1 cellular context compared by ENCODE assay signal in the genomic region with DNA sequence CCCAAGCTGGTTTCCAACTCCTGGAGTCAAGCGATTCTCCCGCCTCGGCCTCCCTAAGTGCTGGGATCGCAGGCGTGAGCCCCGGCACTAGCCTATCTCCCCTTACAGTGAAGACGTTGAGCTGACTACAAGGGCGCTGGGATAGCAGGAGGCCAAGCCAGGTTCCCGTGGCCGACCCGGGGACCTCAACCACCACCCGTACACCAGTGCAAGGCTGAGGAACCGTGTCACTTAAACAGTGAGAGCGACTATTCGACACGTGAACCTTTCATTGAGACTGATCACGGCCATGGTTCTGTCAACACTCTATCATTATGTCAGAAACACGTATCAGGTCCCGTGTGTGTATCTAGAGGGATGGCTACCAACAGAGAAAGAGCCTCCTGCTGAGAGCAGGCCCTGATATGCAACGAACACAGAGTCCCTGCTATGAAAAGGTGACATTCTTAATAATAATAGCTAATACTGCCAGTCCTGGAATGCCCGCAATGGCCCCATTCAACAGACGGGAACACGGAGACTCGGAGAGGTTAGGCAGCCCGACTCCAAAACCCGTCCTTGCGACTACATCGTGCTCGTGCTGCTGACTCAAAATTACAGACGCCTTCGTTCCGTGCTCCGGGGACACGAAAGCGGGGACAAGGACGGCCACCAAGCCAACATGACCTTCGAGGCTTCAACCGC.
TF ChIP-seq lines count a peak whose summit lies in the region.

No MANE protein-coding gene starts in this region.

TF ChIP-seq in SK-N-SH, 30 proteins besides CTCF, POLR2A, EP300 and RAD21:
- TF ChIP-seq FOXM1 (IDR thresholded peaks at IDR 0.05; ENCODE audit: low read depth) (no peak), TAF1 (IDR thresholded peaks at IDR 0.05; ENCODE audit: borderline replicate concordance, low read depth, low read length) (no peak), RCOR1 (IDR thresholded peaks at IDR 0.05; ENCODE audit: low read length) (peak; percentile 33; the same call in 1 of the 2 replicates), SIN3A (IDR thresholded peaks at IDR 0.05; ENCODE audit: borderline replicate concordance, low read depth, low read length) (peak; percentile 12; the same call in 1 of the 2 replicates), GABPA (IDR thresholded peaks at IDR 0.05; ENCODE audit: low read depth) (no peak), FOXJ3 (CRISPR knock-in tag; IDR thresholded peaks at IDR 0.05) (no peak), MXI1 (IDR thresholded peaks at IDR 0.05; ENCODE audit: low read depth, low read length) (peak; percentile 41), YY1 (IDR thresholded peaks at IDR 0.05; ENCODE audit: low read depth) (no peak)
- TF ChIP-seq, protein P1, sequence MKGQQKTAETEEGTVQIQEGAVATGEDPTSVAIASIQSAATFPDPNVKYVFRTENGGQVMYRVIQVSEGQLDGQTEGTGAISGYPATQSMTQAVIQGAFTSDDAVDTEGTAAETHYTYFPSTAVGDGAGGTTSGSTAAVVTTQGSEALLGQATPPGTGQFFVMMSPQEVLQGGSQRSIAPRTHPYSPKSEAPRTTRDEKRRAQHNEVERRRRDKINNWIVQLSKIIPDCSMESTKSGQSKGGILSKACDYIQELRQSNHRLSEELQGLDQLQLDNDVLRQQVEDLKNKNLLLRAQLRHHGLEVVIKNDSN (IDR thresholded peaks at IDR 0.05; ENCODE audit: borderline replicate concordance, low read depth), result no peak
- TF ChIP-seq, protein P2, sequence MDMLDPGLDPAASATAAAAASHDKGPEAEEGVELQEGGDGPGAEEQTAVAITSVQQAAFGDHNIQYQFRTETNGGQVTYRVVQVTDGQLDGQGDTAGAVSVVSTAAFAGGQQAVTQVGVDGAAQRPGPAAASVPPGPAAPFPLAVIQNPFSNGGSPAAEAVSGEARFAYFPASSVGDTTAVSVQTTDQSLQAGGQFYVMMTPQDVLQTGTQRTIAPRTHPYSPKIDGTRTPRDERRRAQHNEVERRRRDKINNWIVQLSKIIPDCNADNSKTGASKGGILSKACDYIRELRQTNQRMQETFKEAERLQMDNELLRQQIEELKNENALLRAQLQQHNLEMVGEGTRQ (IDR thresholded peaks at IDR 0.05; ENCODE audit: borderline replicate concordance, low read depth, low read length), result no peak
TF ChIP-seq in SK-N-SH: peak in this region for 3.
